8 cellular contexts compared by ENCODE assay signal in the genomic region with DNA sequence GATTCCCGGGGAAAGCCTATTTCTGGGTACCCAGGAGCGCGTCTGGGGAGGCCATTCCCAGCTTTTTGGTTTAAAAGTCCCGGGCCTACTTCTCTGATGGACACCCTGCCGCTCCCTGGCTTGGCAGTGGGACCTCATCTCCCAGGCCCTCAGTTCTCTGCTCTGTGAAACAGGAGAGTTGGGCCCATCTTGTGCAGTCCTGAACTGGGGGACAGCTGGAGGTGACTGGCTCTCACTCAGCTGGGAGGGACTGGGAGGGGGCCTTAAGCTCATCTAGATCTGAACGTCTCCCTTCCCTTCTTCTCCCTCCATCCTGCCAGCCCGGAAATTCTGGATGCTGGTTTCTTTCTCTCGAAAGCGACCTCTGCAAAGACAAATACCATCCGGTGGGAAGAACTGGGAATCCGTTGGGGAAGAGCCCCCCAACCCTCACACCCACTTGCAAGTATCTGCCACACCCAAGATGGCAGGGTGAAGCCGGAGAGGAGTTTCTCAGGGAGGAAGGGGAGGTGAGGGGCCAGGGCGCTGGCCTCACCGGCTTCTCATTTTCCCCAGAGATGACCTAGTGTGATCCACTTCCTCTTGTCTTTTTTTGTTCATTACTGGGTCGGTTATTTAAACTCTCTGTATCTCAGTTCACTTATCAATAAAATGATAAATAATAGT. TPM values are rescaled to one million over a fixed set of nuclear protein-coding genes. Genes with fewer than 3 reads are reported as not detected.
DNase-seq lines count a peak whose midpoint lies in the region; ATAC-seq lines count a peak whose summit lies in the region.
"Had no signal": no experiment of that assay in that cellular context is flagged by ENCODE, and none has a peak within 500 bp of the region (broad histone marks: within the 10 kb centered on the region; RNA-seq: fewer than 3 reads in every experiment).

No MANE protein-coding gene starts in this region.

- H3K27me3 ChIP-seq in HAP-1 (ENCODE audit: low read depth) = no peaks in the 10 kb centered on the region

- H3K4me1 Mint-ChIP-seq in activated naive CD8-positive, alpha-beta T cell treated with anti-CD3 and anti-CD28 coated beads for 36 hours = peaks cover 51% of the 10 kb centered on the region
- peaks cover 30 to 47% of the 10 kb centered on the region in 2 donors for H3K4me1 Mint-ChIP-seq in stimulated activated naive B cell treated with anti-CD40 and anti-IgM and Interleukin-4, amounts not matched to agents 10 μg/mL and 1 μg/mL and 100 μg/mL, for 72 hours

- DNase-seq in HAP-1 (ENCODE audit: low spot score in 2 of 2) = no peak
- DNase-seq in activated naive CD8-positive, alpha-beta T cell treated with anti-CD3 and anti-CD28 coated beads for 36 hours = no peak
- DNase-seq in left lobe of liver (ENCODE audit: low spot score) = no peak
- DNase-seq in stimulated activated naive B cell treated with anti-CD40 and anti-IgM and Interleukin-4, amounts not matched to agents 10 μg/mL and 1 μg/mL and 100 μg/mL, for 72 hours = no peak
- no peak for DNase-seq in OCI-M1 (lab: John Stamatoyannopoulos, UW)
- no peak for DNase-seq in activated gamma-delta T cell treated with Interleukin-2 at 50 U/mL for 16 hours
- DNase-seq: NCI-H524 treated with DMSO at 0.1 percent for 48 hours had no signal

- no peaks in the 10 kb centered on the region for H3K9me3 Mint-ChIP-seq in activated naive CD8-positive, alpha-beta T cell treated with anti-CD3 and anti-CD28 coated beads for 36 hours
- no peaks in the 10 kb centered on the region for H3K9me3 Mint-ChIP-seq in stimulated activated naive B cell treated with anti-CD40 and anti-IgM and Interleukin-4, amounts not matched to agents 10 μg/mL and 1 μg/mL and 100 μg/mL, for 72 hours

- H3K4me1 ChIP-seq in HAP-1 = 0 out of 2 replicates have a peak, but pooled peaks cover 4% of the 10 kb centered on the region

- peak overlapping the region; percentile 56 for H3K4me3 ChIP-seq in HAP-1

- H3K36me3 ChIP-seq in HAP-1 (replicated peaks) = no peaks in the 10 kb centered on the region

- H3K36me3 Mint-ChIP-seq in activated naive CD8-positive, alpha-beta T cell treated with anti-CD3 and anti-CD28 coated beads for 36 hours = peaks cover 27% of the 10 kb centered on the region
- H3K36me3 Mint-ChIP-seq in stimulated activated naive B cell treated with anti-CD40 and anti-IgM and Interleukin-4, amounts not matched to agents 10 μg/mL and 1 μg/mL and 100 μg/mL, for 72 hours = no peaks in the 10 kb centered on the region

- H3K9me3 ChIP-seq in HAP-1 = no peaks in the 10 kb centered on the region

- peak overlapping the region; percentile 66 for H3K27ac Mint-ChIP-seq in activated naive CD8-positive, alpha-beta T cell treated with anti-CD3 and anti-CD28 coated beads for 36 hours
- H3K27ac Mint-ChIP-seq in stimulated activated naive B cell treated with anti-CD40 and anti-IgM and Interleukin-4, amounts not matched to agents 10 μg/mL and 1 μg/mL and 100 μg/mL, for 72 hours = peak overlapping the region; percentile 31

- in situ Hi-C loops in HAP-1 (cut with MboI; ENCODE audit: low sequenced_read_pairs) = no loop called here

- H3K4me3 Mint-ChIP-seq in activated naive CD8-positive, alpha-beta T cell treated with anti-CD3 and anti-CD28 coated beads for 36 hours = peak overlapping the region; percentile 83
- H3K4me3 Mint-ChIP-seq in stimulated activated naive B cell treated with anti-CD40 and anti-IgM and Interleukin-4, amounts not matched to agents 10 μg/mL and 1 μg/mL and 100 μg/mL, for 72 hours = peak overlapping the region; percentile 57 to 88

- no peaks in the 10 kb centered on the region for H3K27me3 Mint-ChIP-seq in activated naive CD8-positive, alpha-beta T cell treated with anti-CD3 and anti-CD28 coated beads for 36 hours
- no peaks in the 10 kb centered on the region for H3K27me3 Mint-ChIP-seq in stimulated activated naive B cell treated with anti-CD40 and anti-IgM and Interleukin-4, amounts not matched to agents 10 μg/mL and 1 μg/mL and 100 μg/mL, for 72 hours

- ATAC-seq in left lobe of liver (peak; percentile 11), HG03457 (IDR thresholded peaks at IDR 0.05; ENCODE audit: unreplicated experiment) (no peak)
- no peak for ATAC-seq in stimulated activated naive B cell treated with anti-CD40 and anti-IgM and Interleukin-4, amounts not matched to agents 10 μg/mL and 1 μg/mL and 100 μg/mL, for 72 hours (replicated peaks)

RNA-seq across cellular contexts. Expression of a gene that starts 1.4 kb away (rescaled TPM):
- 10 to 100 TPM; 59.2 to 59.6 TPM for total RNA-seq in activated naive CD8-positive, alpha-beta T cell treated with anti-CD3 and anti-CD28 coated beads for 36 hours
- 20.2 TPM for total RNA-seq in left lobe of liver
